Comparison of ENCODE assay signal across 13 cellular contexts in the genomic region with DNA sequence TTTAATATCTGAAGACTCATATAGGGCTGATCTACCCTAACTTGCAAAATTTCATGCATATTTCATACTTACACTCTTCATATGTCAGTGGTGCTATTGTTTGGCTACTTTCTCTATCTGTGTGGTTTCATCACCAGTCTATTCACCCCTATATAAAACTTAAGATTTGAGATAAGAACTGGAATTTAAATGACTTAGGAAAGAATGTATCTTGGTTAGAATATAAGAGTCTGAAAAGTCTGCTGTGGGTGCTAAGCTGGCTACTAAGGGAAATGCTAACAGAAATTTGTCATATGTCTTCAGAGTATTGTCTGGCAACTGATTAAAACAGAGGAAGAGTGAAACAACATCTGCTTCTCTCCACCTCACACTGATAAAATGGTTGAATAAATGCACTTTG.
A peak's percentile ranks its signal among the peaks of the same experiment; 100 is the strongest.
DNase-seq lines count a peak whose midpoint lies in the region; ATAC-seq and TF ChIP-seq lines count a peak whose summit lies in the region.
"Had no signal": no experiment of that assay in that cellular context is flagged by ENCODE, and none has a peak within 500 bp of the region (broad histone marks: within the 10 kb centered on the region; RNA-seq: fewer than 3 reads in every experiment).

No MANE protein-coding gene starts in this region.

- peaks cover 19% of the 10 kb centered on the region for H3K4me1 Mint-ChIP-seq in GM23338
- peaks cover 18% of the 10 kb centered on the region for H3K4me1 Mint-ChIP-seq in type B pancreatic cell (ENCODE audit: unreplicated experiment)
- H3K4me1 Mint-ChIP-seq: B cell had no signal

- H3K4me1 ChIP-seq in GM23338 (ENCODE audit: insufficient read depth) = peaks cover 4% of the 10 kb centered on the region; the same call in 1 of the 2 replicates
- H3K4me1 ChIP-seq in upper lobe of right lung = no peaks in the 10 kb centered on the region
- peaks cover 3% of the 10 kb centered on the region for H3K4me1 ChIP-seq in mammary epithelial cell (ENCODE audit: insufficient read depth, low read length)

- H3K27me3 ChIP-seq in GM23338 (ENCODE audit: insufficient read depth) (no peaks in the 10 kb centered on the region), upper lobe of right lung (no peaks in the 10 kb centered on the region), mammary epithelial cell (ENCODE audit: insufficient read depth, low read length) (no peaks in the 10 kb centered on the region)

- H3K9me3 Mint-ChIP-seq in GM23338 (no peaks in the 10 kb centered on the region), type B pancreatic cell (no peaks in the 10 kb centered on the region)
- H3K9me3 Mint-ChIP-seq: CD4-positive, alpha-beta T cell had no signal

- H2AFZ ChIP-seq in GM23338 = 0 out of 2 replicates have a peak overlapping the region, but pooled peaks have one; percentile 9
- H2AFZ ChIP-seq in mammary epithelial cell (ENCODE audit: low read depth, low read length) = no peak overlapping the region

- peaks cover 3% of the 10 kb centered on the region; the same call in 1 of the 2 replicates for H3K9me2 ChIP-seq in GM23338 (ENCODE audit: insufficient read depth)

- no TSS peak for BruUV-seq in mammary epithelial cell (replicated peaks; lab: Mats Ljungman, UMichigan)

- no peak overlapping the region for H3K4me3 ChIP-seq in GM23338
- H3K4me3 ChIP-seq in fibroblast of pulmonary artery (replicated peaks; ENCODE audit: low read depth, low read length) = no peak overlapping the region
- no peak overlapping the region for H3K4me3 ChIP-seq in upper lobe of right lung
- H3K4me3 ChIP-seq in mammary epithelial cell (replicated peaks in 1 of 3; ENCODE audit: insufficient read depth in 1 of 3, low read depth in 2 of 3, low read length in 3 of 3) = no peak overlapping the region

- TF ChIP-seq CTCF in GM23338 (conservative IDR thresholded peaks at IDR 0.05; ENCODE audit: low read depth in 2 of 2) (no peak), fibroblast of pulmonary artery (IDR thresholded peaks at IDR 0.05; ENCODE audit: low read length, missing control alignments) (no peak), type B pancreatic cell (conservative IDR thresholded peaks at IDR 0.05) (no peak), upper lobe of right lung (IDR thresholded peaks at IDR 0.05) (no peak), mammary epithelial cell (conservative IDR thresholded peaks at IDR 0.05 in 1 of 2, IDR thresholded peaks at IDR 0.05 in 1 of 2; ENCODE audit: extremely low read depth in 1 of 2, insufficient read depth in 1 of 2, low read depth in 1 of 2, low read length in 2 of 2) (no peak)

- no peaks in the 10 kb centered on the region; the same call in 1 of the 2 replicates for H4K20me1 ChIP-seq in GM23338 (replicated peaks; ENCODE audit: insufficient read depth)
- H4K20me1 ChIP-seq in mammary epithelial cell (ENCODE audit: insufficient read depth, low read length) = no peaks in the 10 kb centered on the region

- H3K27me3 Mint-ChIP-seq in GM23338 (ENCODE audit: insufficient read depth, low read depth, poor library complexity) (peaks cover 3% of the 10 kb centered on the region), type B pancreatic cell (no peaks in the 10 kb centered on the region)
- H3K27me3 Mint-ChIP-seq: CD4-positive, alpha-beta T cell had no signal

- dilution Hi-C loops in mammary epithelial cell (cut with HindIII; ENCODE audit: low sequenced_read_pairs) = no loop called here

- no peaks in the 10 kb centered on the region for H3K36me3 Mint-ChIP-seq in GM23338 (ENCODE audit: low read depth)
- no peaks in the 10 kb centered on the region for H3K36me3 Mint-ChIP-seq in type B pancreatic cell

- H3K4me2 ChIP-seq in GM23338 (no peak overlapping the region), mammary epithelial cell (ENCODE audit: insufficient read depth, low read depth, low read length) (no peak overlapping the region)

- no peak overlapping the region for H3K9ac ChIP-seq in mammary epithelial cell (ENCODE audit: insufficient read depth, low read length)

- H3F3A ChIP-seq in GM23338 (replicated peaks; ENCODE audit: low read depth) = no peaks in the 10 kb centered on the region

- ATAC-seq in GM23338 = no peak
- no peak for ATAC-seq in upper lobe of right lung
- ATAC-seq: HCT116 had no signal

- H3K36me3 ChIP-seq in GM23338 (ENCODE audit: insufficient read depth) = no peaks in the 10 kb centered on the region
- no peaks in the 10 kb centered on the region for H3K36me3 ChIP-seq in upper lobe of right lung
- no peaks in the 10 kb centered on the region for H3K36me3 ChIP-seq in mammary epithelial cell (ENCODE audit: insufficient read depth, low read length)

- H3K27ac Mint-ChIP-seq in GM23338 (no peak overlapping the region), type B pancreatic cell (peak overlapping the region; percentile 40)
- H3K27ac Mint-ChIP-seq: B cell; CD4-positive, alpha-beta T cell had no signal

- no peak overlapping the region for H3K27ac ChIP-seq in GM23338 (ENCODE audit: low read depth)
- H3K27ac ChIP-seq in upper lobe of right lung = no peak overlapping the region
- no peak overlapping the region for H3K27ac ChIP-seq in mammary epithelial cell (ENCODE audit: insufficient read depth, low read depth, low read length)
- H3K27ac ChIP-seq: HL-60 had no signal

- H3K79me2 ChIP-seq in GM23338 (replicated peaks; ENCODE audit: insufficient read depth) (no peaks in the 10 kb centered on the region), mammary epithelial cell (ENCODE audit: insufficient read depth, low read length) (no peaks in the 10 kb centered on the region)

- DNase-seq in GM23338 (ENCODE audit: low spot score) (no peak), OCI-M1 (lab: John Stamatoyannopoulos, UW) (peak; percentile 44), fibroblast of pulmonary artery (ENCODE audit: low read depth) (peak; percentile 33), type B pancreatic cell (ENCODE audit: extremely low spot score, unreplicated experiment) (no peak), activated T-cell treated with anti-CD3 and anti-CD28 coated beads for 4 hours (no peak), upper lobe of right lung (no peak), mammary epithelial cell (no peak)
- DNase-seq: C1 segment of cervical spinal cord; CD4-positive, alpha-beta T cell; DMS79 had no signal

- in situ Hi-C loops in mammary epithelial cell (cut with MboI; ENCODE audit: low sequenced_read_pairs in 2 of 2) = no loop called here

- H3K9me3 ChIP-seq in upper lobe of right lung = no peaks in the 10 kb centered on the region
- no peaks in the 10 kb centered on the region for H3K9me3 ChIP-seq in mammary epithelial cell (replicated peaks; ENCODE audit: insufficient read depth, low read length)

- intact Hi-C loops in upper lobe of right lung (cut with DNase I) = no loop called here
- intact Hi-C loops in mammary epithelial cell (cut with micrococcal nuclease) = no loop called here

- CTCF ChIA-PET in mammary epithelial cell (lab: Charles Lee; ENCODE audit: low non-redundant PET) = no interaction called here

- H3K4me3 Mint-ChIP-seq in GM23338 (no peak overlapping the region), type B pancreatic cell (no peak overlapping the region)
- H3K4me3 Mint-ChIP-seq: B cell; CD4-positive, alpha-beta T cell had no signal

TF ChIP-seq in GM23338, 12 proteins besides CTCF, POLR2A, EP300 and RAD21 (continues in another document):
- TF ChIP-seq POLR2AphosphoS5 (IDR thresholded peaks at IDR 0.05; ENCODE audit: low read depth) = no peak
- no peak for TF ChIP-seq CREB1 (CRISPR knock-in tag; IDR thresholded peaks at IDR 0.05; ENCODE audit: low read depth)
- TF ChIP-seq EZH2 (IDR thresholded peaks at IDR 0.05; ENCODE audit: low read depth, unreplicated experiment) = no peak
- no peak for TF ChIP-seq NANOG (IDR thresholded peaks at IDR 0.05; ENCODE audit: borderline replicate concordance)

Comparison
In these comparisons a context has a peak if more than half of its experiments do, and no peak if none do; other contexts are left out.
1. DNase-seq: peak in OCI-M1 (single experiment) and fibroblast of pulmonary artery (single experiment); none in GM23338 (single experiment), type B pancreatic cell (single experiment), activated T-cell treated with anti-CD3 and anti-CD28 coated beads for 4 hours (single experiment), upper lobe of right lung (single experiment) and mammary epithelial cell (single experiment).